ENCODE assay signal across 11 cellular contexts in genomic region chr13:26425439-26426358, GRCh38.
DNase-seq lines count a peak whose midpoint lies in the region; ATAC-seq and TF ChIP-seq lines count a peak whose summit lies in the region.
"Had no signal": no experiment of that assay in that cellular context is flagged by ENCODE, and none has a peak within 500 bp of the region (broad histone marks: within the 10 kb centered on the region; RNA-seq: fewer than 3 reads in every experiment).

No MANE protein-coding gene starts in this region.

- H4K91ac ChIP-seq in mesenchymal stem cell (ENCODE audit: low read length) = peak overlapping the region; percentile 35

- H3K36me3 ChIP-seq in mesenchymal stem cell (ENCODE audit: control insufficient read depth in 1 of 2, insufficient read depth in 2 of 2, low read depth in 1 of 2, low read length in 2 of 2) = no peaks in the 10 kb centered on the region
- H3K36me3 ChIP-seq: breast epithelium had no signal

- H2AFZ ChIP-seq in mesenchymal stem cell (ENCODE audit: low read depth, low read length) = no peak overlapping the region

- no peak overlapping the region for H3K23ac ChIP-seq in mesenchymal stem cell (ENCODE audit: low read length in 2 of 2)

- DNase-seq in COLO668 (lab: John Stamatoyannopoulos, UW; ENCODE audit: unreplicated experiment) (peak; percentile 81), NCI-H2029 treated with DMSO at 0.1 percent for 48 hours (lab: John Stamatoyannopoulos, UW) (peak; percentile 54), coronary artery (ENCODE audit: low spot score) (no peak), mesenchymal stem cell (peak; percentile 60)
- DNase-seq: activated CD4-positive, alpha-beta memory T cell treated with anti-CD3 and anti-CD28 coated beads, Interleukin-2, amount 10 ng/mL, durations not matched to agents 7 days and 5 days; SK-N-SH had no signal

- no peak overlapping the region for H2BK12ac ChIP-seq in mesenchymal stem cell (ENCODE audit: low read length in 2 of 2)

- H2BK15ac ChIP-seq in mesenchymal stem cell (ENCODE audit: low read depth, poor library complexity, severe bottlenecking) = peak overlapping the region; percentile 80

- H3K4ac ChIP-seq in mesenchymal stem cell (ENCODE audit: low read depth in 1 of 2, low read length in 2 of 2) = no peak overlapping the region

- H3K18ac ChIP-seq in mesenchymal stem cell (ENCODE audit: low read depth in 1 of 2, low read length in 2 of 2) = peak overlapping the region in 1 of 2 experiments; percentile 30

- H3K79me1 ChIP-seq in mesenchymal stem cell (replicated peaks; ENCODE audit: low read length, poor library complexity, severe bottlenecking) = no peaks in the 10 kb centered on the region

- H3K9me3 ChIP-seq in mesenchymal stem cell (ENCODE audit: control insufficient read depth, low read length) = no peaks in the 10 kb centered on the region
- H3K9me3 ChIP-seq: breast epithelium, SK-N-SH had no signal

- no peaks in the 10 kb centered on the region for H3K4me1 ChIP-seq in mesenchymal stem cell (ENCODE audit: control insufficient read depth, insufficient read depth, low read depth, low read length)
- H3K4me1 ChIP-seq: breast epithelium had no signal

- no peak overlapping the region for H3K4me2 ChIP-seq in mesenchymal stem cell (ENCODE audit: low read length, poor library complexity, severe bottlenecking)
- H3K4me2 ChIP-seq: SK-N-SH had no signal

- no peak overlapping the region for H4K8ac ChIP-seq in mesenchymal stem cell (ENCODE audit: low read length)

- peaks cover 0 to 5% of the 10 kb centered on the region in 2 experiments for H3K27me3 ChIP-seq in mesenchymal stem cell (ENCODE audit: control insufficient read depth in 1 of 2, insufficient read depth in 1 of 2, low read length in 2 of 2)
- H3K27me3 ChIP-seq: breast epithelium had no signal

- H2BK5ac ChIP-seq in mesenchymal stem cell (ENCODE audit: low read depth, low read length, poor library complexity, severe bottlenecking) = no peak overlapping the region

- WGBS in mesenchymal stem cell = 68% methylated on average over 9 of the region's 9 CpGs

- no peak overlapping the region for H2BK120ac ChIP-seq in mesenchymal stem cell (ENCODE audit: low read depth, low read length)

- H2AK5ac ChIP-seq in mesenchymal stem cell (ENCODE audit: low read length, severe bottlenecking) = no peak overlapping the region

- H3K27ac ChIP-seq in coronary artery (peak overlapping the region; percentile 85 to 92), mesenchymal stem cell (ENCODE audit: low read length, poor library complexity, severe bottlenecking) (no peak overlapping the region)
- H3K27ac ChIP-seq: breast epithelium had no signal

- no peak for TF ChIP-seq CTCF in coronary artery (IDR thresholded peaks at IDR 0.05)

- no peak overlapping the region for H3K14ac ChIP-seq in mesenchymal stem cell (ENCODE audit: low read length in 2 of 2)

- no peak for ATAC-seq in HG02759 (IDR thresholded peaks at IDR 0.05; ENCODE audit: unreplicated experiment)
- no peak for ATAC-seq in GM19463 (IDR thresholded peaks at IDR 0.05; ENCODE audit: unreplicated experiment)
- ATAC-seq in HG02763 (IDR thresholded peaks at IDR 0.05; ENCODE audit: unreplicated experiment) = no peak
- no peak for ATAC-seq in GM18511 (IDR thresholded peaks at IDR 0.05; ENCODE audit: unreplicated experiment)

- no peak overlapping the region for H3K9ac ChIP-seq in mesenchymal stem cell (ENCODE audit: low read length)
- H3K9ac ChIP-seq: SK-N-SH had no signal

- H3K4me3 ChIP-seq in coronary artery (no peak overlapping the region), mesenchymal stem cell (ENCODE audit: insufficient read depth in 1 of 2, low read depth in 1 of 2, low read length in 2 of 2) (no peak overlapping the region)
- H3K4me3 ChIP-seq: breast epithelium had no signal
